In the genomic region with DNA sequence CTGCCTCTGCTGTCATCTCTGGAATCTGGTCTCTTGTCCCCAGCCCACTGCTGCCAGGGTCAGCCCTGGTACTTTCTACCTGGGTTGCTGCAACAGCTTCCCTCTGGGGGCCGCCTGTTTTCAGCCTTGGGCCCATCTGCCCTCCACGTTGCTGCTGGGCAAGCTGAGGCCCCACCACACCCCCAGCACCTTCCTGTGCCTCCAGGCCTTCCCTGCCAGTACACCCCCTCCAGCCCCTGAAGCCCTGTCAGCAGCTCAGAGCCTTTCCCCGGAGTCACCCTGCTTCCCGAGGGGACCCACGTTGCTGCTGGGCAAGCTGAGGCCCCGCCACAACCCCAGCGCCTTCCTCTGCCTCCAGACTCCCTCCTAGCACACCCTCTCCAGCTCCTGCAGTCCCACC, we compare ENCODE assay signal across 12 cellular contexts. TPM values are rescaled to one million over a fixed set of nuclear protein-coding genes. Genes with fewer than 3 reads are reported as not detected.
DNase-seq lines count a peak whose midpoint lies in the region; ATAC-seq and TF ChIP-seq lines count a peak whose summit lies in the region.
"Had no signal": no experiment of that assay in that cellular context is flagged by ENCODE, and none has a peak within 500 bp of the region (broad histone marks: within the 10 kb centered on the region; RNA-seq: fewer than 3 reads in every experiment).

No MANE protein-coding gene starts in this region.

- H2BK20ac ChIP-seq in IMR-90 (ENCODE audit: low read depth, low read length): no peak overlapping the region

- intact Hi-C loops in IMR-90 (cut with micrococcal nuclease): no loop called here

- H3K79me1 ChIP-seq in IMR-90 (ENCODE audit: low read depth in 1 of 2, low read length in 2 of 2): peaks cover 14 to 28% of the 10 kb centered on the region in 2 experiments; a peak in 3 of 4 replicates
- peaks cover 8% of the 10 kb centered on the region for H3K79me1 ChIP-seq in mesenchymal stem cell (replicated peaks; ENCODE audit: low read length, poor library complexity, severe bottlenecking)

- H3K9me3 Mint-ChIP-seq in chondrocyte (ENCODE audit: low read depth): no peaks in the 10 kb centered on the region
- H3K9me3 Mint-ChIP-seq: CD4-positive, alpha-beta memory T cell had no signal

- H3K4me3 ChIP-seq in IMR-90 (ENCODE audit: insufficient read depth, low read depth, low read length) (no peak overlapping the region), mesenchymal stem cell (ENCODE audit: insufficient read depth in 1 of 2, low read depth in 1 of 2, low read length in 2 of 2) (no peak overlapping the region)
- H3K4me3 ChIP-seq: GM12878 had no signal

- H3K4ac ChIP-seq in IMR-90 (ENCODE audit: low read depth, low read length) (no peak overlapping the region), mesenchymal stem cell (ENCODE audit: low read depth in 1 of 2, low read length in 2 of 2) (no peak overlapping the region)

- H3K4me2 ChIP-seq in IMR-90 (ENCODE audit: low read depth, low read length) (no peak overlapping the region), mesenchymal stem cell (ENCODE audit: low read length, poor library complexity, severe bottlenecking) (no peak overlapping the region)

- H3K27ac ChIP-seq in IMR-90 (ENCODE audit: insufficient read depth, low read length): no peak overlapping the region
- H3K27ac ChIP-seq in mesenchymal stem cell (ENCODE audit: low read length, poor library complexity, severe bottlenecking): no peak overlapping the region
- H3K27ac ChIP-seq: C4-2B had no signal

- no peak for TF ChIP-seq POLR2A in IMR-90 (IDR thresholded peaks at IDR 0.05; ENCODE audit: low read depth, low read length)

- H3K4me3 Mint-ChIP-seq in chondrocyte (ENCODE audit: unreplicated experiment): no peak overlapping the region
- H3K4me3 Mint-ChIP-seq: CD4-positive, alpha-beta memory T cell had no signal

- in situ Hi-C loops in IMR-90 (cut with MboI; ENCODE audit: low sequenced_read_pairs): no loop called here

- ATAC-seq in IMR-90 (ENCODE audit: low read depth) (no peak), HG02571 (IDR thresholded peaks at IDR 0.05; ENCODE audit: unreplicated experiment) (no peak), HG02973 (IDR thresholded peaks at IDR 0.05; ENCODE audit: unreplicated experiment) (no peak), GM18868 (IDR thresholded peaks at IDR 0.05; ENCODE audit: unreplicated experiment) (no peak), HG03565 (IDR thresholded peaks at IDR 0.05; ENCODE audit: unreplicated experiment) (no peak)
- ATAC-seq: GM12878 had no signal

- DNase-seq in IMR-90: no peak
- DNase-seq in chondrocyte (ENCODE audit: low spot score): peak; percentile 61
- DNase-seq in mesenchymal stem cell: no peak
- DNase-seq: BE2C; CD4-positive, alpha-beta memory T cell; DMS79 had no signal

- H2AFZ ChIP-seq in IMR-90 (replicated peaks; ENCODE audit: low read length, poor library complexity) (peak overlapping the region; percentile 18), mesenchymal stem cell (ENCODE audit: low read depth, low read length) (no peak overlapping the region)

- WGBS in IMR-90 (ENCODE audit: extremely low coverage in 2 of 2, insufficient read length in 1 of 2), 2 experiments: 57% methylated on average over 5 of the region's 7 CpGs; no CpG with 5 or more reads in 1 of the 2 experiments
- WGBS in mesenchymal stem cell: 84% methylated on average over 7 of the region's 7 CpGs

- TF ChIP-seq RAD21 in IMR-90 (IDR thresholded peaks at IDR 0.05; ENCODE audit: low read length): no peak

- H2BK15ac ChIP-seq in IMR-90 (ENCODE audit: low read depth, low read length) (no peak overlapping the region), mesenchymal stem cell (ENCODE audit: low read depth, poor library complexity, severe bottlenecking) (no peak overlapping the region)

- BruUV-seq in IMR-90 (replicated peaks; lab: Mats Ljungman, UMichigan): no TSS peak

- H2BK5ac ChIP-seq in IMR-90 (ENCODE audit: low read depth, low read length, poor library complexity, severe bottlenecking) (no peak overlapping the region), mesenchymal stem cell (ENCODE audit: low read depth, low read length, poor library complexity, severe bottlenecking) (no peak overlapping the region)

- peaks cover 7% of the 10 kb centered on the region for H3K4me1 ChIP-seq in IMR-90 (ENCODE audit: control insufficient read depth, insufficient read depth, low read length)
- peaks cover 7% of the 10 kb centered on the region for H3K4me1 ChIP-seq in mesenchymal stem cell (ENCODE audit: control insufficient read depth, insufficient read depth, low read depth, low read length)

- H3K18ac ChIP-seq in IMR-90 (ENCODE audit: low read depth, low read length) (no peak overlapping the region), mesenchymal stem cell (ENCODE audit: low read depth in 1 of 2, low read length in 2 of 2) (no peak overlapping the region)

- H3K9me1 ChIP-seq in IMR-90 (ENCODE audit: insufficient read depth, low read length): no peaks in the 10 kb centered on the region; the same call in 1 of the 2 replicates

- no peak overlapping the region for H4K5ac ChIP-seq in IMR-90 (ENCODE audit: low read depth, low read length)

- TF ChIP-seq CTCF in IMR-90 (conservative IDR thresholded peaks at IDR 0.05; ENCODE audit: low read depth, low read length) (no peak), chondrocyte (IDR thresholded peaks at IDR 0.05) (no peak)

- no peak overlapping the region for H3K56ac ChIP-seq in IMR-90 (ENCODE audit: extremely low read depth, insufficient read depth, low read length)

- H3K36me3 ChIP-seq in IMR-90 (ENCODE audit: control insufficient read depth, insufficient read depth, low read length) (no peaks in the 10 kb centered on the region), mesenchymal stem cell (ENCODE audit: control insufficient read depth in 1 of 2, insufficient read depth in 2 of 2, low read depth in 1 of 2, low read length in 2 of 2) (peaks cover 0 to 14% of the 10 kb centered on the region in 2 experiments)
- H3K36me3 ChIP-seq: BE2C had no signal

- CTCF ChIA-PET in IMR-90 (lab: Yijun Ruan, JAX): interaction anchor here (0.6 kb wide), 2 partner anchors 31 to 47 kb away, joined by 4 read pairs; no protein-coding TSS in a partner anchor

- H3K27me3 ChIP-seq in IMR-90 (ENCODE audit: control insufficient read depth, insufficient read depth, low read length) (no peaks in the 10 kb centered on the region), mesenchymal stem cell (ENCODE audit: control insufficient read depth in 1 of 2, insufficient read depth in 1 of 2, low read length in 2 of 2) (no peaks in the 10 kb centered on the region)
- H3K27me3 ChIP-seq: BE2C had no signal

- H2AK9ac ChIP-seq in IMR-90 (replicated peaks; ENCODE audit: low read depth, low read length, poor library complexity): peak overlapping the region; percentile 38

- H3K9me3 ChIP-seq in IMR-90 (ENCODE audit: control insufficient read depth, insufficient read depth, low read length) (no peaks in the 10 kb centered on the region), mesenchymal stem cell (ENCODE audit: control insufficient read depth, low read length) (no peaks in the 10 kb centered on the region)
- H3K9me3 ChIP-seq: BE2C had no signal

- H3K14ac ChIP-seq in IMR-90 (replicated peaks; ENCODE audit: low read depth, low read length) (no peak overlapping the region), mesenchymal stem cell (ENCODE audit: low read length in 2 of 2) (no peak overlapping the region)

- H2BK12ac ChIP-seq in mesenchymal stem cell (ENCODE audit: low read length in 2 of 2): no peak overlapping the region

- H3K23ac ChIP-seq in IMR-90 (ENCODE audit: low read depth, low read length): no peak overlapping the region
- H3K23ac ChIP-seq in mesenchymal stem cell (ENCODE audit: low read length in 2 of 2): no peak overlapping the region

- no peaks in the 10 kb centered on the region for H3K36me3 Mint-ChIP-seq in chondrocyte (ENCODE audit: low read depth)

- POLR2A ChIA-PET in IMR-90 (lab: Charles Lee; ENCODE audit: unreplicated experiment): no interaction called here

- no peak overlapping the region for H3K9ac ChIP-seq in IMR-90 (ENCODE audit: low read depth, low read length)
- no peak overlapping the region for H3K9ac ChIP-seq in mesenchymal stem cell (ENCODE audit: low read length)

- no peaks in the 10 kb centered on the region; the same call in 1 of the 2 replicates for H4K20me1 ChIP-seq in IMR-90 (ENCODE audit: insufficient read depth, low read length)

- H3K27me3 Mint-ChIP-seq in chondrocyte (ENCODE audit: low read depth): no peaks in the 10 kb centered on the region

- dilution Hi-C loops in IMR-90 (cut with HindIII; ENCODE audit: low sequenced_read_pairs, unreplicated experiment): no loop called here

- no peak overlapping the region for H4K8ac ChIP-seq in IMR-90 (ENCODE audit: low read depth in 2 of 2, low read length in 2 of 2)
- H4K8ac ChIP-seq in mesenchymal stem cell (ENCODE audit: low read length): peak overlapping the region; percentile 67

- H2AK5ac ChIP-seq in IMR-90 (ENCODE audit: low read depth, low read length): no peak overlapping the region
- H2AK5ac ChIP-seq in mesenchymal stem cell (ENCODE audit: low read length, severe bottlenecking): no peak overlapping the region

- H3K4me1 Mint-ChIP-seq in chondrocyte (ENCODE audit: low read depth): peaks cover 23% of the 10 kb centered on the region

- H4K91ac ChIP-seq in IMR-90 (ENCODE audit: insufficient read depth, low read depth, low read length) (no peak overlapping the region), mesenchymal stem cell (ENCODE audit: low read length) (no peak overlapping the region)

- H2BK120ac ChIP-seq in IMR-90 (ENCODE audit: low read depth, low read length) (no peak overlapping the region), mesenchymal stem cell (ENCODE audit: low read depth, low read length) (no peak overlapping the region)

- H3K27ac Mint-ChIP-seq in chondrocyte (ENCODE audit: unreplicated experiment): no peak overlapping the region

TF ChIP-seq in IMR-90, 13 proteins besides CTCF, POLR2A, EP300 and RAD21 (continues in another document):
- TF ChIP-seq NFE2L2 (IDR thresholded peaks at IDR 0.05; ENCODE audit: low read depth, low read length): no peak
- no peak for TF ChIP-seq MXI1 (IDR thresholded peaks at IDR 0.05; ENCODE audit: borderline replicate concordance, low read depth, low read length)
- TF ChIP-seq FOS (IDR thresholded peaks at IDR 0.05; ENCODE audit: low read depth, low read length): no peak
- no peak for TF ChIP-seq BHLHE40 (IDR thresholded peaks at IDR 0.05; ENCODE audit: low read depth, low read length)

RNA-seq across cellular contexts. Expression of a gene that starts 3.3 kb away (rescaled TPM):
- total RNA-seq in IMR-90 (2012; rRNA removed): 43.7 and 60.0 TPM in 2 replicates
- 37.4 and 40.6 TPM in 2 replicates for polyA plus RNA-seq in IMR-90 (2012; rRNA removed)
- 23.4 and 23.6 TPM in 2 replicates for polyA plus RNA-seq in IMR-90 (2012; cell fraction: cytosol; rRNA removed)
- polyA plus RNA-seq in IMR-90 (2012; cell fraction: nucleus; rRNA removed; ENCODE audit: low replicate concordance): 14.2 and 34.8 TPM in 2 replicates
- 31.1 to 42.7 TPM (median 34.2 TPM) in 3 replicates for total RNA-seq in chondrocyte
- polyA plus RNA-seq in mesenchymal stem cell (2013, experiment 1 of 2): 31.9 TPM
- 31.7 TPM for polyA plus RNA-seq in mesenchymal stem cell (2013, experiment 2 of 2)

RNA-seq across cellular contexts. Expression of a gene that starts 28.4 kb away (rescaled TPM):
- 3.3 and 3.6 TPM in 2 replicates for total RNA-seq in IMR-90 (2012; rRNA removed)
- polyA plus RNA-seq in IMR-90 (2012; rRNA removed): 7.5 and 8.4 TPM in 2 replicates
- polyA plus RNA-seq in IMR-90 (2012; cell fraction: cytosol; rRNA removed): 3.1 and 4.0 TPM in 2 replicates
- polyA plus RNA-seq in IMR-90 (2012; cell fraction: nucleus; rRNA removed; ENCODE audit: low replicate concordance): 25.4 and 30.2 TPM in 2 replicates
- total RNA-seq in chondrocyte: 2.5 to 3.5 TPM (median 2.5 TPM) in 3 replicates
- 26.7 TPM for polyA plus RNA-seq in mesenchymal stem cell (2013, experiment 1 of 2)
- 25.6 TPM for polyA plus RNA-seq in mesenchymal stem cell (2013, experiment 2 of 2)
- total RNA-seq: CD4-positive, alpha-beta memory T cell; GM12878 had no signal
- polyA plus RNA-seq: CD4-positive, alpha-beta memory T cell had no signal
